In genomic region chr16:5826332-5826731, GRCh38 we compare ENCODE assay signal across 27 cellular contexts.
"Had no signal": no experiment of that assay in that cellular context is flagged by ENCODE, and none has a peak within 500 bp of the region (broad histone marks: within the 10 kb centered on the region; RNA-seq: fewer than 3 reads in every experiment).

No MANE protein-coding gene starts in this region.

- FAIRE-seq: urothelium cell line had no signal

- ATAC-seq: stimulated activated effector memory CD8-positive, alpha-beta T cell treated with anti-CD3 and anti-CD28 coated beads, Interleukin-12 subunit alpha, Interleukin-12 subunit beta, amount 100 ng/mL, for 72 hours; stimulated activated memory B cell treated with anti-CD40 and anti-IgM and Interleukin-4, amounts not matched to agents 10 μg/mL and 1 μg/mL and 100 μg/mL, for 72 hours; stimulated activated naive CD8-positive, alpha-beta T cell treated with anti-CD3 and anti-CD28 coated beads, Interleukin-15, amount 100 ng/mL, for 72 hours; stimulated activated naive CD8-positive, alpha-beta T cell treated with anti-CD3 and anti-CD28 coated beads, Interleukin-15, Interleukin-2, amounts not matched to agents 100 U/mL and 50 U/mL, for 24 hours; upper lobe of right lung had no signal

- H3K27me3 ChIP-seq: stomach, suprapubic skin, testis, thyroid gland, tibial artery, tibial nerve, transverse colon, upper lobe of left lung, upper lobe of right lung, uterus, vagina had no signal

- H3K9me3 ChIP-seq: testis, thoracic aorta, thyroid gland, tibial artery, transverse colon, upper lobe of left lung, upper lobe of right lung, uterus, vagina had no signal

- H3K4me3 ChIP-seq: stomach, suprapubic skin, testis, thoracic aorta, thyroid gland, tibial artery, tibial nerve, transverse colon, upper lobe of left lung, upper lobe of right lung, uterus, vagina had no signal

- H3K27ac ChIP-seq: stomach, suprapubic skin, testis, thoracic aorta, thyroid gland, tibial artery, tibial nerve, transverse colon, upper lobe of left lung, upper lobe of right lung, uterus, vagina had no signal

- H3K4me1 ChIP-seq: stomach, suprapubic skin, testis, thyroid gland, tibial artery, tibial nerve, transverse colon, upper lobe of left lung, upper lobe of right lung, uterus, vagina had no signal

- H3K36me3 ChIP-seq: stomach, suprapubic skin, thoracic aorta, thyroid gland, tibial artery, tibial nerve, transverse colon, upper lobe of left lung, upper lobe of right lung, uterus, vagina had no signal

- DNase-seq: stimulated activated CD4-positive, alpha-beta T cell treated with anti-CD3 and anti-CD28 coated beads, Interleukin-2, amount 100 ng/mL, for 48 hours; stimulated activated CD4-positive, alpha-beta T cell treated with anti-CD3 and anti-CD28 coated beads, Interleukin-4, amount 100 ng/mL, for 1 hour; stimulated activated CD4-positive, alpha-beta T cell treated with anti-CD3 and anti-CD28 coated beads, Interleukin-4, amount 100 ng/mL, for 24 hours; stimulated activated CD4-positive, alpha-beta T cell treated with anti-CD3 and anti-CD28 coated beads, Interleukin-4, amount 100 ng/mL, for 4 hours; stimulated activated CD8-positive, alpha-beta memory T cell treated with anti-CD3 and anti-CD28 coated beads, Interleukin-4, amount 100 ng/mL, for 48 hours; stimulated activated naive B cell treated with anti-CD40 and anti-IgM and Interleukin-4, amounts not matched to agents 10 μg/mL and 1 μg/mL and 100 μg/mL, for 72 hours; stimulated activated naive CD4-positive, alpha-beta T cell; stimulated activated naive CD4-positive, alpha-beta T cell treated with Interleukin-2 at 50 U/mL for 16 hours; stimulated activated naive CD8-positive, alpha-beta T cell treated with anti-CD3 and anti-CD28 coated beads, Interleukin-15, amount 100 ng/mL, for 72 hours; stimulated activated naive CD8-positive, alpha-beta T cell treated with anti-CD3 and anti-CD28 coated beads, Interleukin-15, Interleukin-2, amounts not matched to agents 100 U/mL and 50 U/mL, for 24 hours; stomach; substantia nigra; testis; thyroid gland; tibial artery; transverse colon; trophoblast cell; upper lobe of left lung; upper lobe of right lung; uterus had no signal
